28 cellular contexts compared by ENCODE assay signal in the genomic region with DNA sequence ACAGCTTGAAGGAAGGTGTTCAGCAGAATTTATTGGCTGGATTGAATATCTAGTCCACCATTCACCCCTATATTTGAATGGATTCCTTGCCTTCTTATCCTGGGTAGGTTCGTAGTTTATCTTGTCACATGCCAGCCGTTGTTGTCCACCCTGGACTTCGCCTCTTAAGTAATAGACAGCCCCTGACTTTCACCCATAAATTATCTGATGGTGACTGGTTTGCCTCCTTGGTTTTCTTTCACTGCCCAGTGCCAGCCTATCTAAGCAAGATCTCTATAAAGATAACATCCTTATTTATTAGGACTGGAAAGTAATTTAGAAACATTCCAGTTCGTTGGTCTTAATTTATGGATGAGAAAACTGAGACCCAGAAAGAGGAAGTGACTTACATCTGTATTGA.
"Had no signal": no experiment of that assay in that cellular context is flagged by ENCODE, and none has a peak within 500 bp of the region (broad histone marks: within the 10 kb centered on the region; RNA-seq: fewer than 3 reads in every experiment).

No MANE protein-coding gene starts in this region.

- H3K4me1 Mint-ChIP-seq: activated B cell treated with CpG ODN at 0.5 μM for 24 hours; activated CD4-positive, alpha-beta T cell treated with anti-CD3 and anti-CD28 coated beads for 36 hours; activated naive CD8-positive, alpha-beta T cell treated with anti-CD3 and anti-CD28 coated beads, Interleukin-2, amount 10 ng/mL, durations not matched to agents 7 days and 5 days; naive thymus-derived CD4-positive, alpha-beta T cell had no signal

- H2AFZ ChIP-seq: neural progenitor cell had no signal

- H3K27me3 Mint-ChIP-seq: activated B cell treated with CpG ODN at 0.5 μM for 24 hours; activated CD4-positive, alpha-beta T cell treated with anti-CD3 and anti-CD28 coated beads for 36 hours; activated naive CD8-positive, alpha-beta T cell treated with anti-CD3 and anti-CD28 coated beads, Interleukin-2, amount 10 ng/mL, durations not matched to agents 7 days and 5 days; naive thymus-derived CD4-positive, alpha-beta T cell had no signal

- H3K9me3 ChIP-seq: body of pancreas, left lung, testis, vagina had no signal

- H3K4me2 ChIP-seq: neural progenitor cell had no signal

- H3K4me1 ChIP-seq: body of pancreas, left lung, testis, vagina had no signal

- H3K36me3 ChIP-seq: cardiac muscle cell, left lung, neural progenitor cell, vagina had no signal

- DNase-seq: activated B cell treated with CpG ODN at 0.5 μM for 24 hours; activated CD4-positive, alpha-beta T cell treated with anti-CD3 and anti-CD28 coated beads for 36 hours; activated CD4-positive, alpha-beta T cell treated with anti-CD3 and anti-CD28 coated beads, Interleukin-2, amount 50 U/mL, for 4 hours; activated naive CD4-positive, alpha-beta T cell treated with Interleukin-2 at 50 U/mL for 16 hours; activated naive CD8-positive, alpha-beta T cell treated with anti-CD3 and anti-CD28 coated beads, Interleukin-2, amount 10 ng/mL, durations not matched to agents 7 days and 5 days; activated T-cell treated with anti-CD3 and anti-CD28 coated beads, Interleukin-2, amount 50 U/mL, for 48 hours; amygdala; body of pancreas; effector CD4-positive, alpha-beta T cell; foreskin fibroblast; kidney; left lung; naive thymus-derived CD4-positive, alpha-beta T cell; posterior cingulate gyrus; small intestine; stimulated activated CD4-positive, alpha-beta T cell treated with anti-CD3 and anti-CD28 coated beads, Interleukin-15, amount 100 ng/mL, for 24 hours; stimulated activated CD4-positive, alpha-beta T cell treated with anti-CD3 and anti-CD28 coated beads, Interleukin-2, amount 100 ng/mL, for 48 hours; stimulated activated CD8-positive, alpha-beta memory T cell treated with anti-CD3 and anti-CD28 coated beads, Interleukin-4, amount 100 ng/mL, for 48 hours; stimulated activated naive CD4-positive, alpha-beta T cell; T1000; testis; trophoblast cell had no signal

- H3K4me3 Mint-ChIP-seq: activated B cell treated with CpG ODN at 0.5 μM for 24 hours; activated CD4-positive, alpha-beta T cell treated with anti-CD3 and anti-CD28 coated beads for 36 hours; activated naive CD8-positive, alpha-beta T cell treated with anti-CD3 and anti-CD28 coated beads, Interleukin-2, amount 10 ng/mL, durations not matched to agents 7 days and 5 days; naive thymus-derived CD4-positive, alpha-beta T cell; neural progenitor cell had no signal

- ATAC-seq: activated CD4-positive, alpha-beta T cell treated with anti-CD3 and anti-CD28 coated beads for 36 hours; body of pancreas; left lung; naive thymus-derived CD4-positive, alpha-beta T cell; sciatic nerve had no signal

- H3K27me3 ChIP-seq: body of pancreas, cardiac muscle cell, left lung, neural progenitor cell, testis, vagina had no signal

- H3K36me3 Mint-ChIP-seq: activated naive CD8-positive, alpha-beta T cell treated with anti-CD3 and anti-CD28 coated beads, Interleukin-2, amount 10 ng/mL, durations not matched to agents 7 days and 5 days; neural progenitor cell had no signal

- H3K9me3 Mint-ChIP-seq: activated B cell treated with CpG ODN at 0.5 μM for 24 hours; activated naive CD8-positive, alpha-beta T cell treated with anti-CD3 and anti-CD28 coated beads, Interleukin-2, amount 10 ng/mL, durations not matched to agents 7 days and 5 days; naive thymus-derived CD4-positive, alpha-beta T cell; neural progenitor cell had no signal

- H3K27ac Mint-ChIP-seq: activated B cell treated with CpG ODN at 0.5 μM for 24 hours; activated CD4-positive, alpha-beta T cell treated with anti-CD3 and anti-CD28 coated beads for 36 hours; activated naive CD8-positive, alpha-beta T cell treated with anti-CD3 and anti-CD28 coated beads, Interleukin-2, amount 10 ng/mL, durations not matched to agents 7 days and 5 days; neural progenitor cell had no signal

- H3K27ac ChIP-seq: body of pancreas, cardiac muscle cell, left lung, neural progenitor cell, testis, vagina had no signal

- FAIRE-seq: endometrium had no signal

- H3K4me3 ChIP-seq: body of pancreas, cardiac muscle cell, left lung, lung, neural progenitor cell, testis, vagina had no signal

- H3K9ac ChIP-seq: neural progenitor cell had no signal
